9 cellular contexts compared by ENCODE assay signal in the genomic region with DNA sequence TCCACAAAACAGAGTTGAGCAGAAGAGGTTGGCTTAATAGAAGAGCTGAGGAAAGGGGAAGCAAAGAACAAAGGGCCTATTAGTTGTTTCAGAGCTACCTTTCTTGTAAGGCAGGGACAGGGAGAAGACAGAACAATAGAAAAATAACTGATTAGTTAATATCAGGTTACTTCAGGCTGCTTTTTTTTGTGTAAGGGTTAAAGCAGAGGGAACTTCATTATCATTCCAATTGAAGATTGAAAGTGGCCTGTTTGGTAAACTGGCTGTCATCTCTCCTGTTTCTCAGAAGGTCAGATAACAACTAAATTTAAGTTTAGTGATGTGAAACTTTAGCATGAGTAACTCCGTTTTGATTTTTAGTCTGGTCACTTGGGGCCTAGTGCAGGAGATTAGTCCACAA. TPM values are rescaled to one million over a fixed set of nuclear protein-coding genes. Genes with fewer than 3 reads are reported as not detected.
A peak's percentile ranks its signal among the peaks of the same experiment; 100 is the strongest.
DNase-seq lines count a peak whose midpoint lies in the region; ATAC-seq and FAIRE-seq lines count a peak whose summit lies in the region.
"Had no signal": no experiment of that assay in that cellular context is flagged by ENCODE, and none has a peak within 500 bp of the region (broad histone marks: within the 10 kb centered on the region; RNA-seq: fewer than 3 reads in every experiment).

No MANE protein-coding gene starts in this region.

- H3K27me3 Mint-ChIP-seq in activated naive CD4-positive, alpha-beta T cell treated with anti-CD3 and anti-CD28 coated beads, Interleukin-2, amount 50 U/mL, for 24 hours: no peaks in the 10 kb centered on the region
- H3K27me3 Mint-ChIP-seq in T-cell: no peaks in the 10 kb centered on the region
- H3K27me3 Mint-ChIP-seq in effector memory CD8-positive, alpha-beta T cell: no peaks in the 10 kb centered on the region
- H3K27me3 Mint-ChIP-seq in stimulated activated naive CD8-positive, alpha-beta T cell treated with anti-CD3 and anti-CD28 coated beads, Interleukin-15, amount 100 ng/mL, for 72 hours: no peaks in the 10 kb centered on the region

- peaks cover 86% of the 10 kb centered on the region for H3K4me1 Mint-ChIP-seq in activated naive CD4-positive, alpha-beta T cell treated with anti-CD3 and anti-CD28 coated beads, Interleukin-2, amount 50 U/mL, for 24 hours
- H3K4me1 Mint-ChIP-seq in T-cell: peaks cover 94% of the 10 kb centered on the region in 3 donors
- peaks cover 73 to 91% of the 10 kb centered on the region in 2 donors for H3K4me1 Mint-ChIP-seq in effector memory CD8-positive, alpha-beta T cell (ENCODE audit: low read depth in 2 of 2)
- peaks cover 94% of the 10 kb centered on the region for H3K4me1 Mint-ChIP-seq in stimulated activated naive CD8-positive, alpha-beta T cell treated with anti-CD3 and anti-CD28 coated beads, Interleukin-15, amount 100 ng/mL, for 72 hours

- CTCF ChIA-PET in T-cell (lab: Charles Lee): interaction anchor here (0.6 to 0.7 kb wide), 3 partner anchors 20 to 367 kb away, joined by 3 to 6 read pairs (median 4); no protein-coding TSS in a partner anchor

- no peak for FAIRE-seq in frontal cortex (lab: Jason Lieb, UNC)

- no peaks in the 10 kb centered on the region for H3K9me3 Mint-ChIP-seq in activated naive CD4-positive, alpha-beta T cell treated with anti-CD3 and anti-CD28 coated beads, Interleukin-2, amount 50 U/mL, for 24 hours
- H3K9me3 Mint-ChIP-seq in T-cell: peaks cover 0 to 2% (median 0%) of the 10 kb centered on the region in 3 donors
- H3K9me3 Mint-ChIP-seq in effector memory CD8-positive, alpha-beta T cell: no peaks in the 10 kb centered on the region
- peaks cover 0 to 6% of the 10 kb centered on the region in 2 donors for H3K9me3 Mint-ChIP-seq in stimulated activated naive CD8-positive, alpha-beta T cell treated with anti-CD3 and anti-CD28 coated beads, Interleukin-15, amount 100 ng/mL, for 72 hours

- H3K27ac Mint-ChIP-seq in activated naive CD4-positive, alpha-beta T cell treated with anti-CD3 and anti-CD28 coated beads, Interleukin-2, amount 50 U/mL, for 24 hours: peak overlapping the region; percentile 71
- peak overlapping the region; percentile 71 to 85 for H3K27ac Mint-ChIP-seq in T-cell
- H3K27ac Mint-ChIP-seq in effector memory CD8-positive, alpha-beta T cell: peak overlapping the region; percentile 64 to 87
- H3K27ac Mint-ChIP-seq in stimulated activated naive CD8-positive, alpha-beta T cell treated with anti-CD3 and anti-CD28 coated beads, Interleukin-15, amount 100 ng/mL, for 72 hours: peak overlapping the region in 1 of 2 donors; percentile 47

- no peak for ATAC-seq in T-cell (replicated peaks in 1 of 4)
- no peak for ATAC-seq in effector memory CD8-positive, alpha-beta T cell (replicated peaks)
- no peak for ATAC-seq in stimulated activated naive CD8-positive, alpha-beta T cell treated with anti-CD3 and anti-CD28 coated beads, Interleukin-15, amount 100 ng/mL, for 72 hours
- ATAC-seq in GM18858 (IDR thresholded peaks at IDR 0.05; ENCODE audit: unreplicated experiment): no peak

- no peak for DNase-seq in activated naive CD4-positive, alpha-beta T cell treated with anti-CD3 and anti-CD28 coated beads, Interleukin-2, amount 50 U/mL, for 16 hours
- DNase-seq in T-cell (no peak), frontal cortex (ENCODE audit: low spot score in 2 of 2) (no peak), mesenteric fat pad (ENCODE audit: low spot score) (no peak)
- DNase-seq in effector memory CD8-positive, alpha-beta T cell: no peak
- no peak for DNase-seq in stimulated activated naive CD8-positive, alpha-beta T cell treated with anti-CD3 and anti-CD28 coated beads, Interleukin-15, amount 100 ng/mL, for 72 hours
- DNase-seq: NCI-H187 treated with DMSO at 0.1 percent for 48 hours had no signal

- peaks cover 16% of the 10 kb centered on the region for H3K36me3 Mint-ChIP-seq in activated naive CD4-positive, alpha-beta T cell treated with anti-CD3 and anti-CD28 coated beads, Interleukin-2, amount 50 U/mL, for 24 hours
- H3K36me3 Mint-ChIP-seq in T-cell: peaks cover 56% of the 10 kb centered on the region
- peaks cover 90% of the 10 kb centered on the region for H3K36me3 Mint-ChIP-seq in effector memory CD8-positive, alpha-beta T cell (ENCODE audit: insufficient read depth)

- H3K4me3 Mint-ChIP-seq in activated naive CD4-positive, alpha-beta T cell treated with anti-CD3 and anti-CD28 coated beads, Interleukin-2, amount 50 U/mL, for 24 hours: peak overlapping the region; percentile 53
- H3K4me3 Mint-ChIP-seq in T-cell: peak overlapping the region; percentile 29 to 61 (median 42)
- peak overlapping the region; percentile 12 to 73 for H3K4me3 Mint-ChIP-seq in effector memory CD8-positive, alpha-beta T cell
- H3K4me3 Mint-ChIP-seq in stimulated activated naive CD8-positive, alpha-beta T cell treated with anti-CD3 and anti-CD28 coated beads, Interleukin-15, amount 100 ng/mL, for 72 hours: peak overlapping the region; percentile 11 to 24

- POLR2A ChIA-PET in T-cell (lab: Charles Lee): interaction anchor here in 1 of 2 donors (0.6 to 0.7 kb wide), 2 partner anchors 13 to 45 kb away, joined by 3 read pairs; no protein-coding TSS in a partner anchor

RNA-seq across cellular contexts. Expression of a gene that starts 22.3 kb away (rescaled TPM):
- 100 to 1,000 TPM; 181 to 348 (median 192) TPM for total RNA-seq in T-cell
- total RNA-seq in frontal cortex: 468 TPM
- total RNA-seq in mesenteric fat pad: 270 TPM
